33 cellular contexts compared by ENCODE assay signal in the genomic region with DNA sequence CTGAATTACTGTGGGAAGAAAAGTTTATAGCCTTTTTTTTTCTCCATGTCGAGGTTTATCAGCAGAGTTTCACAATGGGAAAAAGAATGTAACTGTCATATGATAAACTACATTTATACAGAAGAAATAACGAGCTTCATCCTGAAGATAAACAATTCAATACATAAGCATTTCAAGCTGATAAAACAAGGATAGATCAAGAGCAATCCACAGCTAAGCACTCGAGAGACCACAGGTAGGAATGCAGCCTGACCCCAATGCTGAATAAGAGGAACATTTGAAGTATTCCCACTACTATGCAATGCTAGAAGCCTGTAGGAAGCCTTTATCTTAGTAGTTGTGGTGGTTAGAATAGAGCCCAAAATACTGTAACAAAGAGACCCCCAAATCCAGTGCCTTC.
"Had no signal": no experiment of that assay in that cellular context is flagged by ENCODE, and none has a peak within 500 bp of the region (broad histone marks: within the 10 kb centered on the region; RNA-seq: fewer than 3 reads in every experiment).

No MANE protein-coding gene starts in this region.

- H3K4me1 ChIP-seq: breast epithelium had no signal

- H3K36me3 Mint-ChIP-seq: activated naive CD4-positive, alpha-beta T cell treated with anti-CD3 and anti-CD28 coated beads, Interleukin-2, amount 10 ng/mL, durations not matched to agents 7 days and 5 days; activated naive CD8-positive, alpha-beta T cell treated with anti-CD3 and anti-CD28 coated beads, Interleukin-2, amount 10 ng/mL, durations not matched to agents 7 days and 5 days; naive thymus-derived CD4-positive, alpha-beta T cell had no signal

- H3K27me3 ChIP-seq: breast epithelium, esophagus squamous epithelium, gastroesophageal sphincter, hepatocyte, ovary, tibial nerve had no signal

- H3K79me2 ChIP-seq: hepatocyte had no signal

- ATAC-seq: activated CD4-positive, CD25-positive, alpha-beta regulatory T cell treated with anti-CD3 and anti-CD28 coated beads, Interleukin-2, amount 50 U/mL, for 24 hours; gastroesophageal sphincter; left cardiac atrium; left ventricle myocardium superior; naive thymus-derived CD4-positive, alpha-beta T cell; sciatic nerve; stimulated activated naive B cell treated with anti-CD40 and anti-IgM and Interleukin-4, amounts not matched to agents 10 μg/mL and 1 μg/mL and 100 μg/mL, for 72 hours had no signal

- H3K27me3 Mint-ChIP-seq: activated T-cell treated with anti-CD3 and anti-CD28 coated beads, Interleukin-2, amount 50 U/mL, for 24 hours; central memory CD8-positive, alpha-beta T cell; progenitor cell of endocrine pancreas; stimulated activated naive B cell treated with anti-CD40 and anti-IgM and Interleukin-4, amounts not matched to agents 10 μg/mL and 1 μg/mL and 100 μg/mL, for 72 hours had no signal

- H3K9me3 Mint-ChIP-seq: activated naive CD8-positive, alpha-beta T cell treated with anti-CD3 and anti-CD28 coated beads, Interleukin-2, amount 10 ng/mL, durations not matched to agents 7 days and 5 days; activated T-cell treated with anti-CD3 and anti-CD28 coated beads, Interleukin-2, amount 50 U/mL, for 24 hours; central memory CD8-positive, alpha-beta T cell had no signal

- H3K27ac Mint-ChIP-seq: activated naive CD4-positive, alpha-beta T cell treated with anti-CD3 and anti-CD28 coated beads, Interleukin-2, amount 10 ng/mL, durations not matched to agents 7 days and 5 days; activated naive CD8-positive, alpha-beta T cell treated with anti-CD3 and anti-CD28 coated beads, Interleukin-2, amount 10 ng/mL, durations not matched to agents 7 days and 5 days; activated T-cell treated with anti-CD3 and anti-CD28 coated beads, Interleukin-2, amount 50 U/mL, for 24 hours; naive thymus-derived CD4-positive, alpha-beta T cell; progenitor cell of endocrine pancreas; stimulated activated naive B cell treated with anti-CD40 and anti-IgM and Interleukin-4, amounts not matched to agents 10 μg/mL and 1 μg/mL and 100 μg/mL, for 72 hours had no signal

- H3K4me3 ChIP-seq: breast epithelium, esophagus squamous epithelium, gastroesophageal sphincter, hepatocyte, ovary, smooth muscle cell, tibial nerve had no signal

- H3K4me3 Mint-ChIP-seq: activated naive CD4-positive, alpha-beta T cell treated with anti-CD3 and anti-CD28 coated beads, Interleukin-2, amount 10 ng/mL, durations not matched to agents 7 days and 5 days; activated naive CD8-positive, alpha-beta T cell treated with anti-CD3 and anti-CD28 coated beads, Interleukin-2, amount 10 ng/mL, durations not matched to agents 7 days and 5 days; activated T-cell treated with anti-CD3 and anti-CD28 coated beads, Interleukin-2, amount 50 U/mL, for 24 hours; central memory CD8-positive, alpha-beta T cell; naive thymus-derived CD4-positive, alpha-beta T cell; stimulated activated naive B cell treated with anti-CD40 and anti-IgM and Interleukin-4, amounts not matched to agents 10 μg/mL and 1 μg/mL and 100 μg/mL, for 72 hours had no signal

- H3K4me2 ChIP-seq: hepatocyte, smooth muscle cell had no signal

- H3K9me3 ChIP-seq: breast epithelium, esophagus squamous epithelium, gastroesophageal sphincter, ovary, tibial nerve had no signal

- H3K36me3 ChIP-seq: breast epithelium, esophagus squamous epithelium, gastroesophageal sphincter, ovary, tibial nerve, WERI-Rb-1 had no signal

- H3K27ac ChIP-seq: breast epithelium, epithelial cell of prostate, esophagus squamous epithelium, gastroesophageal sphincter, hepatocyte, ovary, tibial nerve, WERI-Rb-1 had no signal

- H2AFZ ChIP-seq: hepatocyte had no signal

- DNase-seq: activated CD4-positive, alpha-beta T cell treated with anti-CD3 and anti-CD28 coated beads for 48 hours; activated CD4-positive, alpha-beta T cell treated with anti-CD3 and anti-CD28 coated beads, Interleukin-2, amount 50 U/mL, for 48 hours; activated CD8-positive, alpha-beta memory T cell treated with anti-CD3 and anti-CD28 coated beads, Interleukin-2, amount 50 U/mL, for 4 hours; activated gamma-delta T cell; activated naive CD4-positive, alpha-beta T cell treated with anti-CD3 and anti-CD28 coated beads, Interleukin-2, amount 10 ng/mL, durations not matched to agents 7 days and 5 days; activated naive CD8-positive, alpha-beta T cell treated with anti-CD3 and anti-CD28 coated beads, Interleukin-2, amount 10 ng/mL, durations not matched to agents 7 days and 5 days; activated T-cell treated with anti-CD3 and anti-CD28 coated beads, Interleukin-2, amount 50 U/mL, for 24 hours; amniotic stem cell; dermis blood vessel endothelial cell; effector CD4-positive, alpha-beta T cell; esophagus squamous epithelium; islet precursor cell; left cardiac atrium; left ventricle myocardium superior; midbrain; naive thymus-derived CD4-positive, alpha-beta T cell; ovary; stimulated activated CD4-positive, alpha-beta T cell treated with anti-CD3 and anti-CD28 coated beads, Interleukin-1b, Interleukin-23, amount 100 ng/mL, for 48 hours; stimulated activated CD4-positive, alpha-beta T cell treated with anti-CD3 and anti-CD28 coated beads, Interleukin-4, amount 100 ng/mL, for 4 hours; stimulated activated CD8-positive, alpha-beta memory T cell treated with anti-CD3 and anti-CD28 coated beads, Interleukin-4, amount 100 ng/mL, for 48 hours; stimulated activated naive B cell treated with anti-CD40 and anti-IgM and Interleukin-4, amounts not matched to agents 10 μg/mL and 1 μg/mL and 100 μg/mL, for 72 hours; T-helper 9 cell; WERI-Rb-1 had no signal
